23 cellular contexts compared by ENCODE assay signal in the genomic region with DNA sequence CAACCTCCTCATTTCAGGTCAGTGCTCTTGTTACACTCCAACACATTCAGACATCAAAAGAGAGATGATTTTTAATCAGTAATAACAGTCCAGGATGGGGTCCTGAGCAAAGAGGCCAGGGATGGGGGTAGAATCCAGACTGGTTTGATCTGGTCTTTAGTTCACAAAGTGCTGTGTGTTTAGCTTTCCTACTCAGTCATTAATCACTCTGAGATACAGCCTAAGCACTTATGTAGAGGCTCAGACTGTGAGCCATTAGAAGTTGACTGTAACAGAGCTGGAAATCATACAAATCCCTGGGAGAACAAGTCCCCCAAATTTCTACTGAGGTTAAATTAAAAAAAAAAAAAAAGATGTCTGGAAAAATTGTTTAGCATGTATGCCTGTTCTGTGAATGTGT.
A peak's percentile ranks its signal among the peaks of the same experiment; 100 is the strongest.
DNase-seq lines count a peak whose midpoint lies in the region; FAIRE-seq and TF ChIP-seq lines count a peak whose summit lies in the region.
"Had no signal": no experiment of that assay in that cellular context is flagged by ENCODE, and none has a peak within 500 bp of the region (broad histone marks: within the 10 kb centered on the region; RNA-seq: fewer than 3 reads in every experiment).

No MANE protein-coding gene starts in this region.

- H3K4me1 Mint-ChIP-seq in nephron progenitor cell, result peaks cover 83% of the 10 kb centered on the region

- H3K36me3 ChIP-seq in A673 (ENCODE audit: insufficient read depth, low read length, poor library complexity, severe bottlenecking), result no peaks in the 10 kb centered on the region

- no peaks in the 10 kb centered on the region for H3K36me3 Mint-ChIP-seq in nephron progenitor cell (ENCODE audit: low read depth)
- H3K36me3 Mint-ChIP-seq: CD8-positive, alpha-beta T cell had no signal

- H3K4me3 ChIP-seq in A673 (ENCODE audit: low read depth, low read length, poor library complexity, severe bottlenecking), result no peak overlapping the region

- POLR2A ChIA-PET in A673 (lab: Charles Lee; ENCODE audit: low non-redundant PET), result no interaction called here

- H3K27me3 Mint-ChIP-seq in nephron progenitor cell (ENCODE audit: low read depth, poor library complexity), result no peaks in the 10 kb centered on the region

- no peak for FAIRE-seq in GM19239 (lab: Jason Lieb, UNC)
- FAIRE-seq: G401.6, GM18507 had no signal

- H3K4me1 ChIP-seq in A673 (ENCODE audit: insufficient read depth, low read length, poor library complexity, severe bottlenecking), result peaks cover 15% of the 10 kb centered on the region

- intact Hi-C loops in A673 (cut with micrococcal nuclease; ENCODE audit: unreplicated experiment), result no loop called here

- CTCF ChIA-PET in A673 (lab: Charles Lee), result no interaction called here

- H3K9me3 Mint-ChIP-seq in nephron progenitor cell, result no peaks in the 10 kb centered on the region
- H3K9me3 Mint-ChIP-seq: CD8-positive, alpha-beta T cell had no signal

- H3K9me3 ChIP-seq in A673 (ENCODE audit: low read depth, low read length, poor library complexity, severe bottlenecking), result no peaks in the 10 kb centered on the region

- no TSS peak for BruUV-seq in A673 (replicated peaks; lab: Mats Ljungman, UMichigan)

- peak overlapping the region; percentile 72 for H3K4me3 Mint-ChIP-seq in nephron progenitor cell
- H3K4me3 Mint-ChIP-seq: CD8-positive, alpha-beta T cell had no signal

- no peak overlapping the region for H3K27ac ChIP-seq in A673 (ENCODE audit: low read depth, low read length, poor library complexity, severe bottlenecking)
- H3K27ac ChIP-seq: HL-60 had no signal

- peak overlapping the region; percentile 93 for H3K27ac Mint-ChIP-seq in nephron progenitor cell
- H3K27ac Mint-ChIP-seq: CD8-positive, alpha-beta T cell had no signal

- DNase-seq in NCI-H1417 (lab: John Stamatoyannopoulos, UW), result peak in 2 of 3 experiments; percentile 15 to 44
- DNase-seq in NCI-H1417 treated with DMSO at 0.1 percent for 48 hours (lab: John Stamatoyannopoulos, UW), result no peak
- peak; percentile 3 for DNase-seq in A673 (ENCODE audit: low spot score)
- peak; percentile 17 for DNase-seq in amniotic epithelial cell (ENCODE audit: low read depth)
- DNase-seq in nephron progenitor cell, result peak; percentile 3
- DNase-seq in NCI-H345 (lab: John Stamatoyannopoulos, UW), result no peak
- no peak for DNase-seq in kidney tubule cell (ENCODE audit: low spot score)
- no peak for DNase-seq in GM19239 (ENCODE audit: insufficient read length, low spot score)
- DNase-seq: 8988T; AML-193; C1 segment of cervical spinal cord; CD8-positive, alpha-beta T cell; GOT3; HCEC 1CT; KG1; NCI-H1092; NCI-H146; NCI-H2029; NCI-H2171; NCI-H526 treated with DMSO at 0.1 percent for 48 hours had no signal

- no peak for TF ChIP-seq CTCF in A673 (conservative IDR thresholded peaks at IDR 0.05; ENCODE audit: low read depth, low read length)
- no peak for TF ChIP-seq CTCF in nephron progenitor cell (IDR thresholded peaks at IDR 0.05)

- no peaks in the 10 kb centered on the region for H3K27me3 ChIP-seq in A673 (replicated peaks; ENCODE audit: insufficient read depth, low read depth, low read length, poor library complexity)

Comparison
In these comparisons a context has a peak if more than half of its experiments do, and no peak if none do; other contexts are left out.
1. DNase-seq: peak in NCI-H1417 (2 of 3), A673 (single experiment), amniotic epithelial cell (single experiment) and nephron progenitor cell (single experiment); none in NCI-H1417 treated with DMSO at 0.1 percent for 48 hours (single experiment), NCI-H345 (single experiment), kidney tubule cell (single experiment) and GM19239 (single experiment).